ENCODE assay signal across 8 cellular contexts in the genomic region with DNA sequence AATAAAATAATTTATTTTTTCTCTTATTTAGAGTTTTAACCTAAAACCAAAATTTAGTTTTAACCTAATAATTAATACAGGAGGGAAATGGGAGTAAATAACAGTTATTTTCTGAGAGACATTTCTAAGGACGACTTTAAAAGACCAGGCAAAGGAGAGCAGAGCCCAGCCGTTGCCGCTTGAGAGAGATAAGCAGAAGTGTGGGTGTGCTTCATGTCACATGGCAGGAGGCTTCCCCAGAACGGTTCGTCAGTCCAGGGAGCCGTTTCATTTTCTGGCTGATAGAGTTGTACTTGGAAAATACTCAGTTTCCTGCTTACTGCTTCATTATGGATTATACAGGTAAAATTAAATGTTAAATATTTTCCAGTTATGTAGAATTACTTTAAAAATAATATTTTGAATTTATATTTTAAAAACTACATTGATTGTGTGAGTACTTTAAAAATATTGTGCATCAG.
DNase-seq lines count a peak whose midpoint lies in the region; ATAC-seq and TF ChIP-seq lines count a peak whose summit lies in the region.

No MANE protein-coding gene starts in this region.

- peaks cover 40% of the 10 kb centered on the region for H3K4me1 ChIP-seq in endocrine pancreas (ENCODE audit: control insufficient read depth, insufficient read depth, low read length)

- H3K4me1 Mint-ChIP-seq in activated naive CD4-positive, alpha-beta T cell treated with anti-CD3 and anti-CD28 coated beads for 36 hours (ENCODE audit: low read depth): peaks cover 40% of the 10 kb centered on the region
- H3K4me1 Mint-ChIP-seq in nephron: peaks cover 52% of the 10 kb centered on the region

- peak; percentile 38 for ATAC-seq in HG03045 (IDR thresholded peaks at IDR 0.05; ENCODE audit: unreplicated experiment)

- no peak overlapping the region for H3K4me3 Mint-ChIP-seq in activated naive CD4-positive, alpha-beta T cell treated with anti-CD3 and anti-CD28 coated beads for 36 hours
- peak overlapping the region in 2 of 3 experiments; percentile 35 to 79 for H3K4me3 Mint-ChIP-seq in nephron

- intact Hi-C loops in activated naive CD4-positive, alpha-beta T cell treated with anti-CD3 and anti-CD28 coated beads for 36 hours (cut with micrococcal nuclease): loop anchor here (5.0 to 10.0 kb wide), 3 partner anchors 337 to 1170 kb away; a partner anchor contains a TSS

- no peaks in the 10 kb centered on the region for H3K27me3 ChIP-seq in endocrine pancreas (ENCODE audit: control insufficient read depth, insufficient read depth, low read length)

- H3K27ac Mint-ChIP-seq in activated naive CD4-positive, alpha-beta T cell treated with anti-CD3 and anti-CD28 coated beads for 36 hours: no peak overlapping the region
- peak overlapping the region in 2 of 3 experiments; percentile 59 to 84 for H3K27ac Mint-ChIP-seq in nephron

- no peak for TF ChIP-seq CTCF in nephron (IDR thresholded peaks at IDR 0.05; ENCODE audit: unreplicated experiment in 3 of 3)

- H3K27me3 Mint-ChIP-seq in activated naive CD4-positive, alpha-beta T cell treated with anti-CD3 and anti-CD28 coated beads for 36 hours (ENCODE audit: low read depth): peaks cover 3% of the 10 kb centered on the region
- no peaks in the 10 kb centered on the region for H3K27me3 Mint-ChIP-seq in nephron (ENCODE audit: low read depth)

- CTCF ChIA-PET in activated naive CD4-positive, alpha-beta T cell treated with anti-CD3 and anti-CD28 coated beads for 36 hours (lab: Charles Lee): interaction anchor here (9.3 kb wide), 1 partner anchor 27 kb away, joined by 123 read pairs; no protein-coding TSS in a partner anchor

- H3K36me3 ChIP-seq in endocrine pancreas (ENCODE audit: control insufficient read depth, insufficient read depth, low read length): no peaks in the 10 kb centered on the region

- H3K36me3 Mint-ChIP-seq in activated naive CD4-positive, alpha-beta T cell treated with anti-CD3 and anti-CD28 coated beads for 36 hours (ENCODE audit: low read depth): no peaks in the 10 kb centered on the region
- no peaks in the 10 kb centered on the region for H3K36me3 Mint-ChIP-seq in nephron (ENCODE audit: low read depth)

- H3K9me3 Mint-ChIP-seq in activated naive CD4-positive, alpha-beta T cell treated with anti-CD3 and anti-CD28 coated beads for 36 hours: no peaks in the 10 kb centered on the region
- no peaks in the 10 kb centered on the region for H3K9me3 Mint-ChIP-seq in nephron

- H3K4me3 ChIP-seq in endocrine pancreas (ENCODE audit: control insufficient read depth, insufficient read depth, low read length): peak overlapping the region; percentile 81

- DNase-seq in activated naive CD4-positive, alpha-beta T cell treated with anti-CD3 and anti-CD28 coated beads for 36 hours: peak; percentile 28
- no peak for DNase-seq in activated naive CD4-positive, alpha-beta T cell (lab: John Stamatoyannopoulos, UW)
- peak; percentile 86 for DNase-seq in OCI-M1 (lab: John Stamatoyannopoulos, UW)
- DNase-seq in epidermal melanocyte (ENCODE audit: insufficient read length, low spot score): no peak
- no peak for DNase-seq in KG1 (lab: John Stamatoyannopoulos, UW)

- no peak overlapping the region for H3K9ac ChIP-seq in endocrine pancreas (ENCODE audit: control insufficient read depth, insufficient read depth, low read length)

- no peaks in the 10 kb centered on the region for H3K9me3 ChIP-seq in endocrine pancreas (ENCODE audit: control insufficient read depth, low read length)

Comparison
In these comparisons a context has a peak if more than half of its experiments do, and no peak if none do; other contexts are left out.
1. DNase-seq: peak in activated naive CD4-positive, alpha-beta T cell treated with anti-CD3 and anti-CD28 coated beads for 36 hours (single experiment) and OCI-M1 (single experiment); none in activated naive CD4-positive, alpha-beta T cell (0 of 4), epidermal melanocyte (single experiment) and KG1 (single experiment).